1 cellular context compared by ENCODE assay signal in genomic region chr1:111192074-111192473, GRCh38.
TF ChIP-seq lines count a peak whose summit lies in the region.

No MANE protein-coding gene starts in this region.

TF ChIP-seq in IMR-90, 13 proteins besides CTCF, POLR2A, EP300 and RAD21:
- TF ChIP-seq USF2 (IDR thresholded peaks at IDR 0.05; ENCODE audit: low read depth, low read length) (no peak), CHD1 (IDR thresholded peaks at IDR 0.05; ENCODE audit: low read depth, low read length) (no peak), NFE2L2 (IDR thresholded peaks at IDR 0.05; ENCODE audit: low read depth, low read length) (no peak), RCOR1 (IDR thresholded peaks at IDR 0.05; ENCODE audit: insufficient replicate concordance, low read length) (no peak), MXI1 (IDR thresholded peaks at IDR 0.05; ENCODE audit: borderline replicate concordance, low read depth, low read length) (no peak), FOS (IDR thresholded peaks at IDR 0.05; ENCODE audit: low read depth, low read length) (no peak), MAZ (IDR thresholded peaks at IDR 0.05; ENCODE audit: borderline replicate concordance, low read depth, low read length) (no peak), CEBPB (IDR thresholded peaks at IDR 0.05; ENCODE audit: low read depth, low read length) (no peak), MAFK (IDR thresholded peaks at IDR 0.05; ENCODE audit: low read depth, low read length) (no peak), SMC3 (IDR thresholded peaks at IDR 0.05; ENCODE audit: low read depth, low read length) (no peak), BHLHE40 (IDR thresholded peaks at IDR 0.05; ENCODE audit: low read depth, low read length) (no peak), RFX5 (IDR thresholded peaks at IDR 0.05; ENCODE audit: low read depth, low read length) (no peak)
- TF ChIP-seq, protein P1, sequence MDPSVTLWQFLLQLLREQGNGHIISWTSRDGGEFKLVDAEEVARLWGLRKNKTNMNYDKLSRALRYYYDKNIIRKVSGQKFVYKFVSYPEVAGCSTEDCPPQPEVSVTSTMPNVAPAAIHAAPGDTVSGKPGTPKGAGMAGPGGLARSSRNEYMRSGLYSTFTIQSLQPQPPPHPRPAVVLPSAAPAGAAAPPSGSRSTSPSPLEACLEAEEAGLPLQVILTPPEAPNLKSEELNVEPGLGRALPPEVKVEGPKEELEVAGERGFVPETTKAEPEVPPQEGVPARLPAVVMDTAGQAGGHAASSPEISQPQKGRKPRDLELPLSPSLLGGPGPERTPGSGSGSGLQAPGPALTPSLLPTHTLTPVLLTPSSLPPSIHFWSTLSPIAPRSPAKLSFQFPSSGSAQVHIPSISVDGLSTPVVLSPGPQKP (IDR thresholded peaks at IDR 0.05; ENCODE audit: borderline replicate concordance, low read depth, low read length): no peak
TF ChIP-seq in IMR-90: peak in this region for 0.
